Comparison of ENCODE assay signal across 19 cellular contexts in genomic region chr2:74578476-74578875, GRCh38. TPM values are rescaled to one million over a fixed set of nuclear protein-coding genes. Genes with fewer than 3 reads are reported as not detected.
A peak's percentile ranks its signal among the peaks of the same experiment; 100 is the strongest.
DNase-seq lines count a peak whose midpoint lies in the region; ATAC-seq, FAIRE-seq and TF ChIP-seq lines count a peak whose summit lies in the region.
"Had no signal": no experiment of that assay in that cellular context is flagged by ENCODE, and none has a peak within 500 bp of the region (broad histone marks: within the 10 kb centered on the region; RNA-seq: fewer than 3 reads in every experiment).

No MANE protein-coding gene starts in this region.

- no peak for TF ChIP-seq EP300 in esophagus muscularis mucosa (IDR thresholded peaks at IDR 0.05)

- WGBS in esophagus muscularis mucosa, result 88% methylated on average over 2 of the region's 2 CpGs

- H3K27ac Mint-ChIP-seq in activated T-helper 17 cell treated with anti-CD3 and anti-CD28 coated beads, Interleukin-2, amount 50 U/mL, for 72 hours, result no peak overlapping the region
- no peak overlapping the region for H3K27ac Mint-ChIP-seq in activated CD8-positive, alpha-beta T cell treated with anti-CD3 and anti-CD28 coated beads, Interleukin-2, amount 10 ng/mL, durations not matched to agents 7 days and 5 days
- H3K27ac Mint-ChIP-seq in activated CD4-positive, alpha-beta memory T cell treated with anti-CD3 and anti-CD28 coated beads for 36 hours, result no peak overlapping the region
- H3K27ac Mint-ChIP-seq: activated naive CD8-positive, alpha-beta T cell; CD8-positive, alpha-beta T cell had no signal

- H3K9me3 ChIP-seq in esophagus muscularis mucosa, result no peaks in the 10 kb centered on the region
- H3K9me3 ChIP-seq: pancreas had no signal

- ATAC-seq in GM21529 (IDR thresholded peaks at IDR 0.05; ENCODE audit: unreplicated experiment) (peak; percentile 64), HG02973 (IDR thresholded peaks at IDR 0.05; ENCODE audit: unreplicated experiment) (peak; percentile 39)
- ATAC-seq in activated T-helper 17 cell treated with anti-CD3 and anti-CD28 coated beads, Interleukin-2, amount 50 U/mL, for 72 hours (replicated peaks), result peak; percentile 28
- ATAC-seq in activated CD8-positive, alpha-beta T cell treated with anti-CD3 and anti-CD28 coated beads, Interleukin-2, amount 10 ng/mL, durations not matched to agents 7 days and 5 days, result no peak
- ATAC-seq: activated T-cell treated with anti-CD3 and anti-CD28 coated beads, Interleukin-2, amount 50 U/mL, for 4 hours; CD8-positive, alpha-beta T cell had no signal

- TF ChIP-seq POLR2A in esophagus muscularis mucosa (IDR thresholded peaks at IDR 0.05; ENCODE audit: low read depth), result no peak

- FAIRE-seq in GM18507 (lab: Jason Lieb, UNC), result peak; percentile 35
- FAIRE-seq: endometrium, pancreas, urothelium cell line had no signal

- intact Hi-C loops in esophagus muscularis mucosa (cut with DNase I), result no loop called here
- intact Hi-C loops in activated CD4-positive, alpha-beta memory T cell treated with anti-CD3 and anti-CD28 coated beads for 36 hours (cut with micrococcal nuclease), result no loop called here

- POLR2A ChIA-PET in activated CD8-positive, alpha-beta T cell treated with anti-CD3 and anti-CD28 coated beads, Interleukin-2, amount 10 ng/mL, durations not matched to agents 7 days and 5 days (lab: Charles Lee), result no interaction called here
- POLR2A ChIA-PET in activated CD4-positive, alpha-beta memory T cell treated with anti-CD3 and anti-CD28 coated beads for 36 hours (lab: Charles Lee), result no interaction called here

- peaks cover 9% of the 10 kb centered on the region for H3K27me3 Mint-ChIP-seq in activated T-helper 17 cell treated with anti-CD3 and anti-CD28 coated beads, Interleukin-2, amount 50 U/mL, for 72 hours
- H3K27me3 Mint-ChIP-seq in activated CD8-positive, alpha-beta T cell treated with anti-CD3 and anti-CD28 coated beads, Interleukin-2, amount 10 ng/mL, durations not matched to agents 7 days and 5 days (ENCODE audit: low read depth), result peaks cover 10% of the 10 kb centered on the region
- H3K27me3 Mint-ChIP-seq in activated CD4-positive, alpha-beta memory T cell treated with anti-CD3 and anti-CD28 coated beads for 36 hours, result no peaks in the 10 kb centered on the region

- no peaks in the 10 kb centered on the region for H3K9me3 Mint-ChIP-seq in activated T-helper 17 cell treated with anti-CD3 and anti-CD28 coated beads, Interleukin-2, amount 50 U/mL, for 72 hours
- H3K9me3 Mint-ChIP-seq in activated CD8-positive, alpha-beta T cell treated with anti-CD3 and anti-CD28 coated beads, Interleukin-2, amount 10 ng/mL, durations not matched to agents 7 days and 5 days (ENCODE audit: insufficient read depth), result no peaks in the 10 kb centered on the region
- H3K9me3 Mint-ChIP-seq in activated CD4-positive, alpha-beta memory T cell treated with anti-CD3 and anti-CD28 coated beads for 36 hours, result no peaks in the 10 kb centered on the region
- H3K9me3 Mint-ChIP-seq: activated T-cell treated with anti-CD3 and anti-CD28 coated beads, Interleukin-2, amount 50 U/mL, for 4 hours; CD8-positive, alpha-beta T cell had no signal

- H3K36me3 ChIP-seq in esophagus muscularis mucosa, result no peaks in the 10 kb centered on the region
- H3K36me3 ChIP-seq: pancreas had no signal

- H3K27me3 ChIP-seq in esophagus muscularis mucosa, result peaks cover 0 to 5% (median 2%) of the 10 kb centered on the region in 4 donors
- H3K27me3 ChIP-seq: pancreas had no signal

- H3K4me1 Mint-ChIP-seq in activated T-helper 17 cell treated with anti-CD3 and anti-CD28 coated beads, Interleukin-2, amount 50 U/mL, for 72 hours, result peaks cover 20% of the 10 kb centered on the region
- H3K4me1 Mint-ChIP-seq in activated CD8-positive, alpha-beta T cell treated with anti-CD3 and anti-CD28 coated beads, Interleukin-2, amount 10 ng/mL, durations not matched to agents 7 days and 5 days (ENCODE audit: low read depth), result peaks cover 31% of the 10 kb centered on the region
- peaks cover 25% of the 10 kb centered on the region for H3K4me1 Mint-ChIP-seq in activated CD4-positive, alpha-beta memory T cell treated with anti-CD3 and anti-CD28 coated beads for 36 hours (ENCODE audit: low read depth)

- H3K4me1 ChIP-seq in esophagus muscularis mucosa, result no peaks in the 10 kb centered on the region
- H3K4me1 ChIP-seq: pancreas had no signal

- H3K4me3 ChIP-seq in esophagus muscularis mucosa, result no peak overlapping the region
- H3K4me3 ChIP-seq: pancreas had no signal

- CTCF ChIA-PET in activated CD8-positive, alpha-beta T cell treated with anti-CD3 and anti-CD28 coated beads, Interleukin-2, amount 10 ng/mL, durations not matched to agents 7 days and 5 days (lab: Charles Lee), result interaction anchor here (1.3 to 16.0 kb wide), 4 partner anchors 7 to 79 kb away, joined by 3 to 231 read pairs (median 4); partner anchors contain the start of gene LBX2
- CTCF ChIA-PET in activated CD4-positive, alpha-beta memory T cell treated with anti-CD3 and anti-CD28 coated beads for 36 hours (lab: Charles Lee), result interaction anchor here (6.2 kb wide), 1 partner anchor 9 kb away, joined by 48 read pairs; no protein-coding TSS in a partner anchor

- TF ChIP-seq CTCF in esophagus muscularis mucosa (IDR thresholded peaks at IDR 0.05), result no peak

- H3K27ac ChIP-seq in esophagus muscularis mucosa (replicated peaks in 1 of 4), result no peak overlapping the region
- H3K27ac ChIP-seq: pancreas had no signal

- H3K4me3 Mint-ChIP-seq in activated T-helper 17 cell treated with anti-CD3 and anti-CD28 coated beads, Interleukin-2, amount 50 U/mL, for 72 hours, result no peak overlapping the region
- H3K4me3 Mint-ChIP-seq in activated CD8-positive, alpha-beta T cell treated with anti-CD3 and anti-CD28 coated beads, Interleukin-2, amount 10 ng/mL, durations not matched to agents 7 days and 5 days, result no peak overlapping the region
- no peak overlapping the region for H3K4me3 Mint-ChIP-seq in activated CD4-positive, alpha-beta memory T cell treated with anti-CD3 and anti-CD28 coated beads for 36 hours
- H3K4me3 Mint-ChIP-seq: activated naive CD8-positive, alpha-beta T cell; activated T-cell treated with anti-CD3 and anti-CD28 coated beads, Interleukin-2, amount 50 U/mL, for 4 hours; CD8-positive, alpha-beta T cell had no signal

- DNase-seq in GM18507 (ENCODE audit: extremely low spot score, insufficient read length, low read depth), result no peak
- no peak for DNase-seq in esophagus muscularis mucosa (ENCODE audit: extremely low spot score)
- no peak for DNase-seq in SKM-1 (lab: John Stamatoyannopoulos, UW; ENCODE audit: unreplicated experiment)
- no peak for DNase-seq in activated CD8-positive, alpha-beta T cell treated with anti-CD3 and anti-CD28 coated beads, Interleukin-2, amount 10 ng/mL, durations not matched to agents 7 days and 5 days
- no peak for DNase-seq in activated CD4-positive, alpha-beta memory T cell treated with anti-CD3 and anti-CD28 coated beads for 36 hours
- DNase-seq: activated T-cell treated with anti-CD3 and anti-CD28 coated beads, Interleukin-2, amount 50 U/mL, for 4 hours; CD8-positive, alpha-beta T cell; islet precursor cell; mammary epithelial cell; NCI-H1930; NCI-H446 treated with DMSO at 0.1 percent for 48 hours; pancreas; stimulated activated CD4-positive, alpha-beta T cell treated with anti-CD3 and anti-CD28 coated beads, Interleukin-2, amount 100 ng/mL, for 24 hours had no signal

- no peaks in the 10 kb centered on the region for H3K36me3 Mint-ChIP-seq in activated T-helper 17 cell treated with anti-CD3 and anti-CD28 coated beads, Interleukin-2, amount 50 U/mL, for 72 hours (ENCODE audit: low read depth)
- H3K36me3 Mint-ChIP-seq in activated CD8-positive, alpha-beta T cell treated with anti-CD3 and anti-CD28 coated beads, Interleukin-2, amount 10 ng/mL, durations not matched to agents 7 days and 5 days (ENCODE audit: low read depth), result peaks cover 5% of the 10 kb centered on the region
- H3K36me3 Mint-ChIP-seq in activated CD4-positive, alpha-beta memory T cell treated with anti-CD3 and anti-CD28 coated beads for 36 hours, result no peaks in the 10 kb centered on the region
- H3K36me3 Mint-ChIP-seq: CD8-positive, alpha-beta T cell had no signal

RNA-seq across cellular contexts. Expression of gene DOK1, which starts 24.0 kb away (rescaled TPM):
- 10 to 100 TPM; 23.7 to 32.4 TPM for total RNA-seq in activated T-helper 17 cell treated with anti-CD3 and anti-CD28 coated beads, Interleukin-2, amount 50 U/mL, for 72 hours
- total RNA-seq in esophagus muscularis mucosa, result 10 to 100 TPM; 11.9 to 26.5 (median 19.3) TPM
- total RNA-seq in activated CD8-positive, alpha-beta T cell treated with anti-CD3 and anti-CD28 coated beads, Interleukin-2, amount 10 ng/mL, durations not matched to agents 7 days and 5 days, result 10 to 100 TPM; 32.4 to 35.9 TPM
- 10 to 100 TPM; 23.1 to 24.5 TPM for total RNA-seq in activated CD4-positive, alpha-beta memory T cell treated with anti-CD3 and anti-CD28 coated beads for 36 hours

RNA-seq across cellular contexts. Expression of gene LOXL3, which starts 24.7 kb away (rescaled TPM):
- total RNA-seq in activated T-helper 17 cell treated with anti-CD3 and anti-CD28 coated beads, Interleukin-2, amount 50 U/mL, for 72 hours, result 1 to 10 TPM; 2.0 to 4.4 TPM
- 1 to 10 TPM; 7.1 to 8.6 (median 7.7) TPM for total RNA-seq in esophagus muscularis mucosa
- total RNA-seq in activated CD8-positive, alpha-beta T cell treated with anti-CD3 and anti-CD28 coated beads, Interleukin-2, amount 10 ng/mL, durations not matched to agents 7 days and 5 days, result under 1 TPM; 0.21 to 0.23 TPM
- total RNA-seq in activated CD4-positive, alpha-beta memory T cell treated with anti-CD3 and anti-CD28 coated beads for 36 hours, result 1 to 10 TPM in 1 of 2 experiments, under 1 TPM in 1; 0.90 to 1.1 TPM
- total RNA-seq: CD8-positive, alpha-beta T cell had no signal

RNA-seq across cellular contexts. Expression of gene HTRA2, which starts 48.7 kb away (rescaled TPM):
- total RNA-seq in activated T-helper 17 cell treated with anti-CD3 and anti-CD28 coated beads, Interleukin-2, amount 50 U/mL, for 72 hours, result 10 to 100 TPM; 75.6 to 81.2 TPM
- 10 to 100 TPM; 29.7 to 37.9 (median 31.9) TPM for total RNA-seq in esophagus muscularis mucosa
- 10 to 100 TPM; 48.0 to 49.4 TPM for total RNA-seq in activated CD8-positive, alpha-beta T cell treated with anti-CD3 and anti-CD28 coated beads, Interleukin-2, amount 10 ng/mL, durations not matched to agents 7 days and 5 days
- total RNA-seq in activated CD4-positive, alpha-beta memory T cell treated with anti-CD3 and anti-CD28 coated beads for 36 hours, result 10 to 100 TPM; 70.6 to 72.3 TPM

RNA-seq across cellular contexts. Expression of gene AUP1, which starts 49.0 kb away (rescaled TPM):
- total RNA-seq in activated T-helper 17 cell treated with anti-CD3 and anti-CD28 coated beads, Interleukin-2, amount 50 U/mL, for 72 hours, result 100 to 1,000 TPM in 1 of 2 donors, 10 to 100 TPM in 1; 72.2 to 116 TPM
- total RNA-seq in esophagus muscularis mucosa, result 10 to 100 TPM; 83.6 to 95.1 (median 89.6) TPM
- 100 to 1,000 TPM; 119 to 123 TPM for total RNA-seq in activated CD8-positive, alpha-beta T cell treated with anti-CD3 and anti-CD28 coated beads, Interleukin-2, amount 10 ng/mL, durations not matched to agents 7 days and 5 days
- 10 to 100 TPM; 92.1 to 98.0 TPM for total RNA-seq in activated CD4-positive, alpha-beta memory T cell treated with anti-CD3 and anti-CD28 coated beads for 36 hours

RNA-seq across cellular contexts. Expression of gene DQX1, which starts 52.4 kb away (rescaled TPM):
- under 1 TPM; 0.74 to 0.76 TPM for total RNA-seq in activated T-helper 17 cell treated with anti-CD3 and anti-CD28 coated beads, Interleukin-2, amount 50 U/mL, for 72 hours
- total RNA-seq in esophagus muscularis mucosa, result not detected
- under 1 TPM; 0.18 TPM for total RNA-seq in activated CD8-positive, alpha-beta T cell treated with anti-CD3 and anti-CD28 coated beads, Interleukin-2, amount 10 ng/mL, durations not matched to agents 7 days and 5 days
- total RNA-seq in activated CD4-positive, alpha-beta memory T cell treated with anti-CD3 and anti-CD28 coated beads for 36 hours, result under 1 TPM; 0.33 to 0.56 TPM
